Comparison of ENCODE assay signal across 18 cellular contexts in the genomic region with DNA sequence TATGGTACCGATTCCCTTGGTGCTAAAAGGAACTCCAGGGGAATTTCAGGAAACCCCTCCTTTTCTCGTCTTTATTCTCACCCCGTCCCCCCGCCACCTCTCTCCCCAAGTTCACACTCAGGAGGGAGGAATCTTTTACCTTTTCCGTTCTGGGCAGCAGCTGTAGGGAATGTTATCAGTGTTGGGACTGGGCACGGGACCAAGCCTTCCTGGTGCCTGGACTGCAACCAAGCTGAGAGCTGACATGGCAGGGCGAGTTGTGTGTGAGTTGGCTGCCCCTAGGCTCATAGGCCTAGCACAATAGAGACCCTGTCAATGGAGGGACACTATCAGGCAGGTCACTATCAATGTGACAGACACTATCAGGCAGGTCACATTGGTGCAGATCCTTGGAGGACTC.
A peak's percentile ranks its signal among the peaks of the same experiment; 100 is the strongest.
DNase-seq lines count a peak whose midpoint lies in the region; ATAC-seq and TF ChIP-seq lines count a peak whose summit lies in the region.
"Had no signal": no experiment of that assay in that cellular context is flagged by ENCODE, and none has a peak within 500 bp of the region (broad histone marks: within the 10 kb centered on the region; RNA-seq: fewer than 3 reads in every experiment).

No MANE protein-coding gene starts in this region.

- H3K4ac ChIP-seq in neuronal stem cell (ENCODE audit: low read length), result no peak overlapping the region

- H2BK5ac ChIP-seq in neuronal stem cell (ENCODE audit: low read length), result no peak overlapping the region

- peak overlapping the region; percentile 72 for H3K18ac ChIP-seq in neuronal stem cell (ENCODE audit: low read length)

- DNase-seq in AG04450 (ENCODE audit: low read depth, low spot score), result no peak
- peak; percentile 87 for DNase-seq in cardiac septum (ENCODE audit: low spot score)
- no peak for DNase-seq in neuronal stem cell (ENCODE audit: low spot score)
- no peak for DNase-seq in type B pancreatic cell (ENCODE audit: extremely low spot score, unreplicated experiment)
- DNase-seq in stimulated activated CD4-positive, alpha-beta T cell treated with anti-CD3 and anti-CD28 coated beads, Interleukin-4, amount 100 ng/mL, for 24 hours, result no peak
- no peak for DNase-seq in NCI-H748 (lab: John Stamatoyannopoulos, UW; ENCODE audit: unreplicated experiment)
- DNase-seq: activated CD4-positive, alpha-beta T cell treated with anti-CD3 and anti-CD28 coated beads, Interleukin-2, amount 10 ng/mL, durations not matched to agents 7 days and 5 days; activated effector memory CD4-positive, alpha-beta T cell treated with anti-CD3 and anti-CD28 coated beads, Interleukin-2, amount 50 U/mL, for 16 hours; cerebellar nuclear complex; DMS79; naive thymus-derived CD8-positive, alpha-beta T cell; NCI-H1694 treated with DMSO at 0.1 percent for 48 hours; T-helper 1 cell had no signal

- H3K27ac Mint-ChIP-seq in type B pancreatic cell, result no peak overlapping the region
- H3K27ac Mint-ChIP-seq: activated CD4-positive, alpha-beta T cell treated with anti-CD3 and anti-CD28 coated beads, Interleukin-2, amount 10 ng/mL, durations not matched to agents 7 days and 5 days; naive thymus-derived CD8-positive, alpha-beta T cell had no signal

- no peak overlapping the region for H3K9ac ChIP-seq in neuronal stem cell (ENCODE audit: low read depth, low read length, poor library complexity)

- peak overlapping the region; percentile 47 for H2AK5ac ChIP-seq in neuronal stem cell (ENCODE audit: low read depth, low read length)

- peaks cover 5% of the 10 kb centered on the region for H3K9me3 Mint-ChIP-seq in type B pancreatic cell
- H3K9me3 Mint-ChIP-seq: activated CD4-positive, alpha-beta T cell treated with anti-CD3 and anti-CD28 coated beads, Interleukin-2, amount 10 ng/mL, durations not matched to agents 7 days and 5 days; naive thymus-derived CD8-positive, alpha-beta T cell had no signal

- POLR2A ChIA-PET in AG04450 (lab: Yijun Ruan, JAX), result no interaction called here

- no peak overlapping the region for H2BK15ac ChIP-seq in neuronal stem cell (ENCODE audit: low read length)

- H3K23ac ChIP-seq in neuronal stem cell (ENCODE audit: low read depth, low read length, poor library complexity), result no peak overlapping the region

- H3K4me3 ChIP-seq in AG04450 (ENCODE audit: low read depth, low read length), result no peak overlapping the region
- no peak overlapping the region for H3K4me3 ChIP-seq in neuronal stem cell (ENCODE audit: low read length in 2 of 2)
- H3K4me3 ChIP-seq: esophagus muscularis mucosa, skin epidermis, upper lobe of left lung had no signal

- H4K91ac ChIP-seq in neuronal stem cell (ENCODE audit: low read depth, low read length, poor library complexity), result no peak overlapping the region

- H3K9me3 ChIP-seq in AG04450 (ENCODE audit: control insufficient read depth, insufficient read depth, low read length), result no peaks in the 10 kb centered on the region
- no peaks in the 10 kb centered on the region for H3K9me3 ChIP-seq in neuronal stem cell (replicated peaks in 1 of 2; ENCODE audit: control insufficient read depth in 2 of 2, insufficient read depth in 1 of 2, low read depth in 1 of 2, low read length in 2 of 2)
- H3K9me3 ChIP-seq: esophagus muscularis mucosa, upper lobe of left lung had no signal

- peaks cover 18% of the 10 kb centered on the region for H3K36me3 Mint-ChIP-seq in type B pancreatic cell

- no peaks in the 10 kb centered on the region for H3K27me3 Mint-ChIP-seq in type B pancreatic cell
- H3K27me3 Mint-ChIP-seq: activated CD4-positive, alpha-beta T cell treated with anti-CD3 and anti-CD28 coated beads, Interleukin-2, amount 10 ng/mL, durations not matched to agents 7 days and 5 days; naive thymus-derived CD8-positive, alpha-beta T cell had no signal

- peak; percentile 24 for ATAC-seq in SK-N-SH treated with all-trans-retinoic acid at 6 μM for 48 hours
- no peak for ATAC-seq in GM19463 (IDR thresholded peaks at IDR 0.05; ENCODE audit: unreplicated experiment)
- ATAC-seq: naive thymus-derived CD8-positive, alpha-beta T cell had no signal

- TF ChIP-seq CTCF in AG04450 (IDR thresholded peaks at IDR 0.05; ENCODE audit: low read depth, low read length), result no peak
- TF ChIP-seq CTCF in type B pancreatic cell (conservative IDR thresholded peaks at IDR 0.05), result no peak

- H3K4me1 Mint-ChIP-seq in type B pancreatic cell (ENCODE audit: unreplicated experiment), result peaks cover 30% of the 10 kb centered on the region
- H3K4me1 Mint-ChIP-seq: activated CD4-positive, alpha-beta T cell treated with anti-CD3 and anti-CD28 coated beads, Interleukin-2, amount 10 ng/mL, durations not matched to agents 7 days and 5 days; naive thymus-derived CD8-positive, alpha-beta T cell had no signal

- peaks cover 4 to 39% of the 10 kb centered on the region in 2 donors for H3K36me3 ChIP-seq in neuronal stem cell (replicated peaks in 1 of 2; ENCODE audit: control insufficient read depth in 2 of 2, insufficient read depth in 2 of 2, low read length in 2 of 2)

- H3K27ac ChIP-seq in AG04450 (ENCODE audit: low read depth, low read length) (peak overlapping the region; percentile 21), neuronal stem cell (replicated peaks; ENCODE audit: low read length) (no peak overlapping the region)
- H3K27ac ChIP-seq: upper lobe of left lung had no signal

- H3K27me3 ChIP-seq in AG04450 (ENCODE audit: control insufficient read depth, insufficient read depth, low read length), result no peaks in the 10 kb centered on the region
- no peaks in the 10 kb centered on the region for H3K27me3 ChIP-seq in neuronal stem cell (ENCODE audit: control insufficient read depth in 3 of 3, insufficient read depth in 3 of 3, low read depth in 1 of 3, low read length in 3 of 3)
- H3K27me3 ChIP-seq: esophagus muscularis mucosa, upper lobe of left lung had no signal

- no peak overlapping the region for H2BK120ac ChIP-seq in neuronal stem cell (ENCODE audit: low read depth, low read length)

- peaks cover 0 to 4% of the 10 kb centered on the region in 2 donors for H3K4me1 ChIP-seq in neuronal stem cell (ENCODE audit: control insufficient read depth in 2 of 2, insufficient read depth in 1 of 2, low read depth in 1 of 2, low read length in 2 of 2)

- H3K4me3 Mint-ChIP-seq in type B pancreatic cell, result no peak overlapping the region
- H3K4me3 Mint-ChIP-seq: activated CD4-positive, alpha-beta T cell treated with anti-CD3 and anti-CD28 coated beads, Interleukin-2, amount 10 ng/mL, durations not matched to agents 7 days and 5 days; naive thymus-derived CD8-positive, alpha-beta T cell had no signal

- intact Hi-C loops in cardiac septum (cut with DNase I), result loop anchor here (5.0 kb wide), 1 partner anchor 119 kb away; the partner anchor contains the start of gene TCF7L2

- H4K8ac ChIP-seq in neuronal stem cell (ENCODE audit: low read depth, low read length), result no peak overlapping the region

- no peak overlapping the region for H3K4me2 ChIP-seq in neuronal stem cell (ENCODE audit: insufficient read depth, low read length, poor library complexity, severe bottlenecking)

- CTCF ChIA-PET in AG04450 (lab: Charles Lee), result interaction anchor here (0.7 to 1.2 kb wide), 2 partner anchors 17 to 313 kb away, joined by 3 read pairs; no protein-coding TSS in a partner anchor

- H2AFZ ChIP-seq in neuronal stem cell (ENCODE audit: low read length), result no peak overlapping the region

- no CpG with 5 or more reads among the region's 7 CpGs for WGBS in neuronal stem cell (ENCODE audit: extremely low coverage in 2 of 2, insufficient read length in 2 of 2, insufficient replicate concordance in 1 of 2), 2 donors

- H3K14ac ChIP-seq in neuronal stem cell (ENCODE audit: low read length), result peak overlapping the region; percentile 57

- H2BK12ac ChIP-seq in neuronal stem cell (ENCODE audit: low read length), result no peak overlapping the region

- peaks cover 12% of the 10 kb centered on the region for H3K79me1 ChIP-seq in neuronal stem cell (ENCODE audit: low read depth, low read length)

TF ChIP-seq in SK-N-SH treated with all-trans-retinoic acid at 6 μM for 48 hours, 23 proteins besides CTCF, POLR2A, EP300 and RAD21 (continues in another document):
- TF ChIP-seq RARB (CRISPR knock-in tag; IDR thresholded peaks at IDR 0.05) (no peak), ZNF565 (CRISPR knock-in tag; conservative IDR thresholded peaks at IDR 0.05; ENCODE audit: low read depth) (no peak), TOX (CRISPR knock-in tag; IDR thresholded peaks at IDR 0.05; ENCODE audit: borderline replicate concordance) (no peak), ZNF70 (CRISPR knock-in tag; IDR thresholded peaks at IDR 0.05) (no peak), ESRRG (CRISPR knock-in tag; IDR thresholded peaks at IDR 0.05) (no peak), ZC3H10 (CRISPR knock-in tag; IDR thresholded peaks at IDR 0.05) (no peak), CSDC2 (CRISPR knock-in tag; IDR thresholded peaks at IDR 0.05) (no peak), ISL1 (CRISPR knock-in tag; IDR thresholded peaks at IDR 0.05) (no peak), ZFP30 (CRISPR knock-in tag; IDR thresholded peaks at IDR 0.05) (no peak), SNAI2 (CRISPR knock-in tag; IDR thresholded peaks at IDR 0.05) (no peak), CSRNP3 (CRISPR knock-in tag; IDR thresholded peaks at IDR 0.05) (no peak), ZFP3 (CRISPR knock-in tag; IDR thresholded peaks at IDR 0.05) (no peak), CREB5 (CRISPR knock-in tag; IDR thresholded peaks at IDR 0.05; ENCODE audit: low read depth) (no peak)
